18 cellular contexts compared by ENCODE assay signal in genomic region chr3:43038010-43038409, GRCh38. TPM values are rescaled to one million over a fixed set of nuclear protein-coding genes. Genes with fewer than 3 reads are reported as not detected.
DNase-seq lines count a peak whose midpoint lies in the region; ATAC-seq and TF ChIP-seq lines count a peak whose summit lies in the region.
"Had no signal": no experiment of that assay in that cellular context is flagged by ENCODE, and none has a peak within 500 bp of the region (broad histone marks: within the 10 kb centered on the region; RNA-seq: fewer than 3 reads in every experiment).

No MANE protein-coding gene starts in this region.

- H3K9me3 Mint-ChIP-seq in activated T-cell treated with anti-CD3 and anti-CD28 coated beads, Interleukin-2, amount 50 U/mL, for 4 hours, result no peaks in the 10 kb centered on the region
- H3K9me3 Mint-ChIP-seq in stimulated activated memory B cell treated with anti-CD40 and anti-IgM and Interleukin-4, amounts not matched to agents 10 μg/mL and 1 μg/mL and 100 μg/mL, for 72 hours, result no peaks in the 10 kb centered on the region
- no peaks in the 10 kb centered on the region for H3K9me3 Mint-ChIP-seq in HFFc6
- H3K9me3 Mint-ChIP-seq in immature natural killer cell, result peaks cover 0 to 1% (median 0%) of the 10 kb centered on the region in 6 donors
- H3K9me3 Mint-ChIP-seq: activated CD4-positive, alpha-beta T cell treated with anti-CD3 and anti-CD28 coated beads, Interleukin-2, amount 10 ng/mL, durations not matched to agents 24 days and 14 days had no signal

- peaks cover 21% of the 10 kb centered on the region for H3K4me1 Mint-ChIP-seq in activated T-cell treated with anti-CD3 and anti-CD28 coated beads, Interleukin-2, amount 50 U/mL, for 4 hours (ENCODE audit: low read depth)
- peaks cover 7% of the 10 kb centered on the region for H3K4me1 Mint-ChIP-seq in stimulated activated memory B cell treated with anti-CD40 and anti-IgM and Interleukin-4, amounts not matched to agents 10 μg/mL and 1 μg/mL and 100 μg/mL, for 72 hours
- H3K4me1 Mint-ChIP-seq in HFFc6 (ENCODE audit: low read depth) (no peaks in the 10 kb centered on the region), immature natural killer cell (peaks cover 33 to 39% of the 10 kb centered on the region in 2 donors)
- H3K4me1 Mint-ChIP-seq: activated CD4-positive, alpha-beta T cell treated with anti-CD3 and anti-CD28 coated beads, Interleukin-2, amount 10 ng/mL, durations not matched to agents 24 days and 14 days had no signal

- DNase-seq in activated T-cell treated with anti-CD3 and anti-CD28 coated beads, Interleukin-2, amount 50 U/mL, for 4 hours, result no peak
- DNase-seq in activated T-cell treated with anti-CD3 and anti-CD28 coated beads, Interleukin-2, amount 50 U/mL, for 1 hour, result no peak
- DNase-seq in NCI-H526 treated with DMSO at 0.1 percent for 48 hours (lab: John Stamatoyannopoulos, UW), result no peak
- no peak for DNase-seq in HFFc6
- DNase-seq in immature natural killer cell, result no peak
- DNase-seq: activated CD4-positive, alpha-beta T cell treated with anti-CD3 and anti-CD28 coated beads, Interleukin-2, amount 10 ng/mL, durations not matched to agents 24 days and 14 days; activated T-cell treated with anti-CD3 and anti-CD28 coated beads for 4 hours; C1 segment of cervical spinal cord; heart right ventricle; NCI-H1092 treated with DMSO at 0.1 percent for 48 hours; NCI-H524; small intestine; stimulated activated CD4-positive, alpha-beta T cell treated with anti-CD3 and anti-CD28 coated beads, Interleukin-4, amount 100 ng/mL, for 1 hour; SW 1271 had no signal

- no peaks in the 10 kb centered on the region for H3K36me3 Mint-ChIP-seq in activated T-cell treated with anti-CD3 and anti-CD28 coated beads, Interleukin-2, amount 50 U/mL, for 4 hours (ENCODE audit: insufficient read depth)
- no peaks in the 10 kb centered on the region for H3K36me3 Mint-ChIP-seq in stimulated activated memory B cell treated with anti-CD40 and anti-IgM and Interleukin-4, amounts not matched to agents 10 μg/mL and 1 μg/mL and 100 μg/mL, for 72 hours
- H3K36me3 Mint-ChIP-seq in HFFc6 (ENCODE audit: low read depth) (no peaks in the 10 kb centered on the region), immature natural killer cell (no peaks in the 10 kb centered on the region)
- H3K36me3 Mint-ChIP-seq: activated naive CD8-positive, alpha-beta T cell had no signal

- H3K4me3 Mint-ChIP-seq in activated T-cell treated with anti-CD3 and anti-CD28 coated beads, Interleukin-2, amount 50 U/mL, for 4 hours, result no peak overlapping the region
- no peak overlapping the region for H3K4me3 Mint-ChIP-seq in stimulated activated memory B cell treated with anti-CD40 and anti-IgM and Interleukin-4, amounts not matched to agents 10 μg/mL and 1 μg/mL and 100 μg/mL, for 72 hours
- H3K4me3 Mint-ChIP-seq in HFFc6 (no peak overlapping the region), immature natural killer cell (no peak overlapping the region)
- H3K4me3 Mint-ChIP-seq: activated CD4-positive, alpha-beta T cell treated with anti-CD3 and anti-CD28 coated beads, Interleukin-2, amount 10 ng/mL, durations not matched to agents 24 days and 14 days; activated naive CD8-positive, alpha-beta T cell had no signal

- ATAC-seq in activated T-cell treated with anti-CD3 and anti-CD28 coated beads, Interleukin-2, amount 50 U/mL, for 4 hours, result peak; percentile 51 to 66
- ATAC-seq in GM18907 (IDR thresholded peaks at IDR 0.05; ENCODE audit: unreplicated experiment) (peak; percentile 59), HG03175 (IDR thresholded peaks at IDR 0.05; ENCODE audit: unreplicated experiment) (peak; percentile 44)
- ATAC-seq in stimulated activated memory B cell treated with anti-CD40 and anti-IgM and Interleukin-4, amounts not matched to agents 10 μg/mL and 1 μg/mL and 100 μg/mL, for 72 hours, result peak; percentile 38
- ATAC-seq: heart right ventricle had no signal

- no peaks in the 10 kb centered on the region for H3K27me3 Mint-ChIP-seq in activated T-cell treated with anti-CD3 and anti-CD28 coated beads, Interleukin-2, amount 50 U/mL, for 4 hours (ENCODE audit: low read depth)
- H3K27me3 Mint-ChIP-seq in stimulated activated memory B cell treated with anti-CD40 and anti-IgM and Interleukin-4, amounts not matched to agents 10 μg/mL and 1 μg/mL and 100 μg/mL, for 72 hours, result peaks cover 26% of the 10 kb centered on the region
- H3K27me3 Mint-ChIP-seq in HFFc6 (ENCODE audit: insufficient read depth), result peaks cover 29% of the 10 kb centered on the region
- peaks cover 2 to 5% (median 5%) of the 10 kb centered on the region in 3 donors for H3K27me3 Mint-ChIP-seq in immature natural killer cell (ENCODE audit: low read depth in 3 of 3)
- H3K27me3 Mint-ChIP-seq: activated CD4-positive, alpha-beta T cell treated with anti-CD3 and anti-CD28 coated beads, Interleukin-2, amount 10 ng/mL, durations not matched to agents 24 days and 14 days; activated naive CD8-positive, alpha-beta T cell had no signal

- no peak overlapping the region for H3K27ac Mint-ChIP-seq in stimulated activated memory B cell treated with anti-CD40 and anti-IgM and Interleukin-4, amounts not matched to agents 10 μg/mL and 1 μg/mL and 100 μg/mL, for 72 hours
- H3K27ac Mint-ChIP-seq in HFFc6, result no peak overlapping the region
- peak overlapping the region in 1 of 6 donors; percentile 71 for H3K27ac Mint-ChIP-seq in immature natural killer cell
- H3K27ac Mint-ChIP-seq: activated CD4-positive, alpha-beta T cell treated with anti-CD3 and anti-CD28 coated beads, Interleukin-2, amount 10 ng/mL, durations not matched to agents 24 days and 14 days; activated naive CD8-positive, alpha-beta T cell had no signal

- no peak for TF ChIP-seq CTCF in HFFc6 (IDR thresholded peaks at IDR 0.05)

RNA-seq across cellular contexts. Expression of gene GASK1A, which starts 58.9 kb away (rescaled TPM):
- not detected for total RNA-seq in activated T-cell treated with anti-CD3 and anti-CD28 coated beads, Interleukin-2, amount 50 U/mL, for 4 hours
- total RNA-seq in HFFc6 (2021; fragmentation: NEBNext Ultra II Directional; extraction: Animal tissue kit (Norgen Biotek cat#: 25700)), result not detected
- not detected for polyA plus RNA-seq in immature natural killer cell
- total RNA-seq: activated CD4-positive, alpha-beta T cell treated with anti-CD3 and anti-CD28 coated beads, Interleukin-2, amount 10 ng/mL, durations not matched to agents 24 days and 14 days had no signal
